1 cellular context compared by ENCODE assay signal in the genomic region with DNA sequence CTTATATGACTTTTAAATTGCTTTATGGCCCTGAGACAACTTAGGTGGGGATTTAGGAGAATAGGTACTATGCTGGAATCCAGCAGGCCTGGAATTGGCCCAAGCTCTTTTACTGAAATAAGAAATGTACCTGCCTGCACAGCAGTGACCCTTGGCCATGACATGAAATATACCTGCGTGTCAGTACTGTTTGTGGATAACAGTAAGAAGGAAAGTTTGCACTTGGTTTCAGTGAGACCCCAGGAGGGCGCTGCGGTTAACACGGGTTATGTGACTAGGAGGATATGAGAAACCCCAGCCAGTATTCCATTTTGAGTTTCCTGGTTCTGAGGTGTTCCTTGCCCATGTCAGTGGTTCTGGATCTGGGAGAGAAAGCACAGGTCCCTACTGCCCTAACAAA.
TF ChIP-seq lines count a peak whose summit lies in the region.

No MANE protein-coding gene starts in this region.

TF ChIP-seq in GM12878, 131 proteins besides CTCF, POLR2A, EP300 and RAD21 (continued from another document):
- TF ChIP-seq KAT2A (conservative IDR thresholded peaks at IDR 0.05; ENCODE audit: control insufficient read depth, low read depth, low read length) (no peak), DPF2 (IDR thresholded peaks at IDR 0.05) (peak; percentile 68), NFIC (IDR thresholded peaks at IDR 0.05; ENCODE audit: low read depth, low read length) (peak; percentile 62), IKZF2 (IDR thresholded peaks at IDR 0.05) (peak; percentile 80 to 85), CBFB (IDR thresholded peaks at IDR 0.05; ENCODE audit: low read depth) (peak; percentile 56; the same call in 1 of the 2 replicates), ZBED1 (IDR thresholded peaks at IDR 0.05; ENCODE audit: borderline replicate concordance) (no peak), MTA2 (IDR thresholded peaks at IDR 0.05; ENCODE audit: low read depth) (peak; percentile 51; the same call in 1 of the 2 replicates), YY1 (IDR thresholded peaks at IDR 0.05; ENCODE audit: low read depth, low read length) (no peak), TCF12 (IDR thresholded peaks at IDR 0.05; ENCODE audit: low read depth, low read length) (no peak), BCL11A (IDR thresholded peaks at IDR 0.05; ENCODE audit: low read depth, low read length) (peak; percentile 73), WRNIP1 (IDR thresholded peaks at IDR 0.05; ENCODE audit: borderline replicate concordance, low read depth, low read length) (no peak), HDGF (IDR thresholded peaks at IDR 0.05) (no peak), ETV6 (conservative IDR thresholded peaks at IDR 0.05 in 1 of 2, IDR thresholded peaks at IDR 0.05 in 1 of 2; ENCODE audit: borderline replicate concordance in 1 of 2, low read depth in 1 of 2) (peak in 1 of 2 experiments; percentile 71; a peak in 2 of 4 replicates), CREM (IDR thresholded peaks at IDR 0.05; ENCODE audit: low read depth) (peak; percentile 35; the same call in 1 of the 2 replicates)
- TF ChIP-seq, protein P1, sequence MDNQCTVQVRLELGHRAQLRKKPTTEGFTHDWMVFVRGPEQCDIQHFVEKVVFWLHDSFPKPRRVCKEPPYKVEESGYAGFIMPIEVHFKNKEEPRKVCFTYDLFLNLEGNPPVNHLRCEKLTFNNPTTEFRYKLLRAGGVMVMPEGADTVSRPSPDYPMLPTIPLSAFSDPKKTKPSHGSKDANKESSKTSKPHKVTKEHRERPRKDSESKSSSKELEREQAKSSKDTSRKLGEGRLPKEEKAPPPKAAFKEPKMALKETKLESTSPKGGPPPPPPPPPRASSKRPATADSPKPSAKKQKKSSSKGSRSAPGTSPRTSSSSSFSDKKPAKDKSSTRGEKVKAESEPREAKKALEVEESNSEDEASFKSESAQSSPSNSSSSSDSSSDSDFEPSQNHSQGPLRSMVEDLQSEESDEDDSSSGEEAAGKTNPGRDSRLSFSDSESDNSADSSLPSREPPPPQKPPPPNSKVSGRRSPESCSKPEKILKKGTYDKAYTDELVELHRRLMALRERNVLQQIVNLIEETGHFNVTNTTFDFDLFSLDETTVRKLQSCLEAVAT (IDR thresholded peaks at IDR 0.05): peak; percentile 36; the same call in 1 of the 2 replicates
